8 cellular contexts compared by ENCODE assay signal in genomic region chr1:93607814-93608187, GRCh38.
DNase-seq lines count a peak whose midpoint lies in the region; ATAC-seq and TF ChIP-seq lines count a peak whose summit lies in the region.

No MANE protein-coding gene starts in this region.

- H3K4me1 ChIP-seq in upper lobe of left lung = peaks cover 14 to 36% (median 18%) of the 10 kb centered on the region in 4 donors

- TF ChIP-seq CTCF in glutamatergic neuron (IDR thresholded peaks at IDR 0.05; ENCODE audit: partially characterized antibody, unreplicated experiment) (no peak), upper lobe of left lung (IDR thresholded peaks at IDR 0.05) (no peak)

- peak overlapping the region; percentile 75 for H3K27ac Mint-ChIP-seq in glutamatergic neuron (ENCODE audit: unreplicated experiment)
- H3K27ac Mint-ChIP-seq in naive thymus-derived CD8-positive, alpha-beta T cell = no peak overlapping the region

- peaks cover 9% of the 10 kb centered on the region for H3K36me3 Mint-ChIP-seq in glutamatergic neuron (ENCODE audit: unreplicated experiment)
- H3K36me3 Mint-ChIP-seq in naive thymus-derived CD8-positive, alpha-beta T cell = no peaks in the 10 kb centered on the region

- peak overlapping the region in 3 of 4 donors; percentile 0 to 42 (median 21) for H3K27ac ChIP-seq in upper lobe of left lung

- H3K4me3 ChIP-seq in upper lobe of left lung (no peak overlapping the region), H7 (ENCODE audit: insufficient read depth, low read depth, low read length) (no peak overlapping the region)

- peak; percentile 97 for ATAC-seq in GM18502 (IDR thresholded peaks at IDR 0.05; ENCODE audit: poor library complexity, unreplicated experiment)
- peak; percentile 94 for ATAC-seq in GM21528 (IDR thresholded peaks at IDR 0.05; ENCODE audit: low FRiP score, unreplicated experiment)
- peak in 1 of 2 donors; percentile 60 for ATAC-seq in upper lobe of left lung (ENCODE audit: low FRiP score in 2 of 2)
- no peak for ATAC-seq in naive thymus-derived CD8-positive, alpha-beta T cell

- 58 to 90% methylated on average over 5 of the region's 5 CpGs for WGBS in upper lobe of left lung, 2 donors

- POLR2A ChIA-PET in naive thymus-derived CD8-positive, alpha-beta T cell (lab: Charles Lee) = no interaction called here

- H3K36me3 ChIP-seq in upper lobe of left lung (no peaks in the 10 kb centered on the region), H7 (replicated peaks; ENCODE audit: control insufficient read depth, insufficient read depth, low read length) (no peaks in the 10 kb centered on the region)

- H3K27me3 ChIP-seq in upper lobe of left lung (no peaks in the 10 kb centered on the region), H7 (ENCODE audit: control insufficient read depth, insufficient read depth, low read length) (no peaks in the 10 kb centered on the region)

- H3K4me1 Mint-ChIP-seq in glutamatergic neuron (ENCODE audit: low read depth, unreplicated experiment) = peaks cover 84% of the 10 kb centered on the region
- peaks cover 0 to 3% (median 0%) of the 10 kb centered on the region in 4 donors for H3K4me1 Mint-ChIP-seq in naive thymus-derived CD8-positive, alpha-beta T cell

- H3K27me3 Mint-ChIP-seq in glutamatergic neuron (ENCODE audit: unreplicated experiment) = peaks cover 20% of the 10 kb centered on the region
- H3K27me3 Mint-ChIP-seq in naive thymus-derived CD8-positive, alpha-beta T cell = no peaks in the 10 kb centered on the region

- no peak for TF ChIP-seq EP300 in upper lobe of left lung (IDR thresholded peaks at IDR 0.05)

- no peak overlapping the region for H3K4me3 Mint-ChIP-seq in glutamatergic neuron (ENCODE audit: unreplicated experiment)
- H3K4me3 Mint-ChIP-seq in naive thymus-derived CD8-positive, alpha-beta T cell = no peak overlapping the region

- DNase-seq in LHCN-M2 (ENCODE audit: low read depth) (peak; percentile 54), glutamatergic neuron (no peak), upper lobe of left lung (no peak), H7 (no peak), SK-N-DZ (ENCODE audit: low spot score) (no peak)
- no peak for DNase-seq in naive thymus-derived CD8-positive, alpha-beta T cell

- TF ChIP-seq POLR2A in upper lobe of left lung (IDR thresholded peaks at IDR 0.05) = no peak

- peaks cover 33% of the 10 kb centered on the region for H3K9me3 Mint-ChIP-seq in glutamatergic neuron (ENCODE audit: unreplicated experiment)
- H3K9me3 Mint-ChIP-seq in naive thymus-derived CD8-positive, alpha-beta T cell = no peaks in the 10 kb centered on the region

- no peaks in the 10 kb centered on the region for H3K9me3 ChIP-seq in upper lobe of left lung

Comparison
In these comparisons a context has a peak if more than half of its experiments do, and no peak if none do; other contexts are left out.
1. ATAC-seq: peak in GM18502 (single experiment) and GM21528 (single experiment); none in naive thymus-derived CD8-positive, alpha-beta T cell (0 of 2).